ENCODE assay signal across 8 cellular contexts in genomic region chr2:112726487-112727190, GRCh38. TPM values are rescaled to one million over a fixed set of nuclear protein-coding genes. Genes with fewer than 3 reads are reported as not detected.
DNase-seq lines count a peak whose midpoint lies in the region; ATAC-seq and TF ChIP-seq lines count a peak whose summit lies in the region.

No MANE protein-coding gene starts in this region.

- CTCF ChIA-PET in A673 (lab: Charles Lee) = interaction anchor here (1.9 to 2.6 kb wide), 3 partner anchors 100 to 215 kb away, joined by 6 to 15 read pairs (median 9); no protein-coding TSS in a partner anchor

- no TSS peak for BruUV-seq in A673 (replicated peaks; lab: Mats Ljungman, UMichigan)

- in situ Hi-C loops in astrocyte of the cerebellum (cut with HindIII; ENCODE audit: low sequenced_read_pairs) = loop anchor here (25.0 kb wide), 1 partner anchor 211 kb away; no protein-coding TSS in a partner anchor

- H3K9ac ChIP-seq in skeletal muscle satellite cell (ENCODE audit: low read depth, low read length) = peak overlapping the region; percentile 36

- ATAC-seq in GM18517 (IDR thresholded peaks at IDR 0.05; ENCODE audit: unreplicated experiment) = peak; percentile 80
- ATAC-seq in HG03039 (IDR thresholded peaks at IDR 0.05; ENCODE audit: unreplicated experiment) = peak; percentile 63

- no peaks in the 10 kb centered on the region for H3K36me3 ChIP-seq in A673 (ENCODE audit: insufficient read depth, low read length, poor library complexity, severe bottlenecking)
- no peaks in the 10 kb centered on the region for H3K36me3 ChIP-seq in skeletal muscle satellite cell (ENCODE audit: insufficient read depth, low read length)

- H3K4me1 ChIP-seq in A673 (ENCODE audit: insufficient read depth, low read length, poor library complexity, severe bottlenecking) (no peaks in the 10 kb centered on the region), skeletal muscle satellite cell (ENCODE audit: control insufficient read depth, insufficient read depth, low read length) (peaks cover 3% of the 10 kb centered on the region)

- H3K27ac ChIP-seq in A673 (ENCODE audit: low read depth, low read length, poor library complexity, severe bottlenecking) = no peak overlapping the region

- no peaks in the 10 kb centered on the region for H3K9me3 ChIP-seq in A673 (ENCODE audit: low read depth, low read length, poor library complexity, severe bottlenecking)
- no peaks in the 10 kb centered on the region for H3K9me3 ChIP-seq in skeletal muscle satellite cell (replicated peaks; ENCODE audit: low read length)

- POLR2A ChIA-PET in A673 (lab: Charles Lee; ENCODE audit: low non-redundant PET) = no interaction called here

- H3K27me3 ChIP-seq in A673 (replicated peaks; ENCODE audit: insufficient read depth, low read depth, low read length, poor library complexity) = no peaks in the 10 kb centered on the region
- H3K27me3 ChIP-seq in skeletal muscle satellite cell (ENCODE audit: control insufficient read depth, insufficient read depth, low read length) = no peaks in the 10 kb centered on the region

- DNase-seq in A673 (ENCODE audit: low spot score) (peak; percentile 94), NCI-H2081 (lab: John Stamatoyannopoulos, UW) (peak; percentile 86 to 89), T1000 (lab: John Stamatoyannopoulos, UW) (peak; percentile 82), astrocyte of the cerebellum (ENCODE audit: low read depth) (peak; percentile 64), hypothalamus (lab: John Stamatoyannopoulos, UW) (peak; percentile 13 to 91 (median 75))

- peak overlapping the region; percentile 39 for H3K4me2 ChIP-seq in skeletal muscle satellite cell (ENCODE audit: low read length)

- H3K4me3 ChIP-seq in A673 (ENCODE audit: low read depth, low read length, poor library complexity, severe bottlenecking) = no peak overlapping the region
- no peak overlapping the region for H3K4me3 ChIP-seq in astrocyte of the cerebellum (ENCODE audit: low read depth, low read length)
- H3K4me3 ChIP-seq in skeletal muscle satellite cell (ENCODE audit: low read length) = no peak overlapping the region

- TF ChIP-seq CTCF in A673 (conservative IDR thresholded peaks at IDR 0.05; ENCODE audit: low read depth, low read length) = peak; percentile 99
- peak; percentile 97 for TF ChIP-seq CTCF in astrocyte of the cerebellum (IDR thresholded peaks at IDR 0.05; ENCODE audit: low read depth, low read length, missing control alignments)

- intact Hi-C loops in A673 (cut with micrococcal nuclease; ENCODE audit: unreplicated experiment) = loop anchor here (1.0 kb wide), 2 partner anchors 99 to 126 kb away; no protein-coding TSS in a partner anchor

RNA-seq across cellular contexts. Expression of gene NT5DC4, which starts 5.8 kb away (rescaled TPM):
- not detected in 2 replicates for total RNA-seq in A673 (2021)
- not detected in 2 replicates for total RNA-seq in skeletal muscle satellite cell (2012; rRNA removed)

RNA-seq across cellular contexts. Expression of gene CKAP2L, which starts 37.8 kb away (rescaled TPM):
- total RNA-seq in A673 (2021) = 48.1 and 49.6 TPM in 2 replicates
- total RNA-seq in skeletal muscle satellite cell (2012; rRNA removed) = 7.4 and 7.6 TPM in 2 replicates

RNA-seq across cellular contexts. Expression of gene IL1A, which starts 57.7 kb away (rescaled TPM):
- total RNA-seq in A673 (2021) = 5.4 and 6.3 TPM in 2 replicates
- not detected in 2 replicates for total RNA-seq in skeletal muscle satellite cell (2012; rRNA removed)
